In genomic region chr17:75855310-75856061, GRCh38 we compare ENCODE assay signal across 8 cellular contexts. TPM values are rescaled to one million over a fixed set of nuclear protein-coding genes. Genes with fewer than 3 reads are reported as not detected.
DNase-seq lines count a peak whose midpoint lies in the region; ATAC-seq, FAIRE-seq and TF ChIP-seq lines count a peak whose summit lies in the region.

Gene WBP2, minus strand, starts transcription at chr17:75855335. Its CDS starts 38 bp downstream, at chr17:75855297.

- peak within 1 kb of the TSS; percentile 25 for H3K14ac ChIP-seq in trophoblast cell (ENCODE audit: low read length)

- H4K12ac ChIP-seq in trophoblast cell (ENCODE audit: low read depth, low read length), result peak within 1 kb of the TSS; percentile 71

- FAIRE-seq in GM12891 (lab: Jason Lieb, UNC), result peak; percentile 95

- in situ Hi-C loops in transverse colon (cut with MboI; ENCODE audit: low pct_ligation_motif_present in 1 of 4, low pct_unique_long_range_greater_than_20kb in 1 of 4, low sequenced_read_pairs in 3 of 4), result no loop called here

- peak within 1 kb of the TSS; percentile 16 for H3K4ac ChIP-seq in trophoblast cell (ENCODE audit: low read depth, low read length)

- no CpG with 5 or more reads among the region's 58 CpGs for WGBS in trophoblast cell (ENCODE audit: extremely low coverage, insufficient coverage, insufficient read length)
- WGBS in transverse colon (ENCODE audit: low coverage in 1 of 2), 2 donors, result 0% methylated on average over 1 to 52 of the region's 58 CpGs

- H3K36me3 ChIP-seq in adipocyte (ENCODE audit: control insufficient read depth, insufficient read depth, low read length, severe bottlenecking), result peaks cover 11% of the 10 kb centered on the region
- H3K36me3 ChIP-seq in trophoblast cell (ENCODE audit: control insufficient read depth in 1 of 2, insufficient read depth in 2 of 2, low read length in 2 of 2), result peaks cover 12% of the 10 kb centered on the region in 2 experiments
- H3K36me3 ChIP-seq in transverse colon, result peaks cover 0 to 13% (median 5%) of the 10 kb centered on the region in 4 donors

- H3K79me2 ChIP-seq in trophoblast cell (ENCODE audit: control insufficient read depth, insufficient read depth, low read length, poor library complexity), result peaks cover 3% of the 10 kb centered on the region

- ATAC-seq in HG02840 (IDR thresholded peaks at IDR 0.05; ENCODE audit: low FRiP score, unreplicated experiment), result peak; percentile 91

- no peak within 1 kb of the TSS for H3K23ac ChIP-seq in trophoblast cell (ENCODE audit: low read length)

- peak within 1 kb of the TSS; percentile 24 for H2BK5ac ChIP-seq in trophoblast cell (ENCODE audit: low read depth, low read length, poor library complexity)

- no peak for TF ChIP-seq EP300 in transverse colon (IDR thresholded peaks at IDR 0.05; ENCODE audit: low read depth)

- peak within 1 kb of the TSS; percentile 80 for H4K8ac ChIP-seq in trophoblast cell (ENCODE audit: low read depth, low read length)

- H3K79me1 ChIP-seq in trophoblast cell (ENCODE audit: low read length), result peaks cover 3% of the 10 kb centered on the region

- peak within 1 kb of the TSS; percentile 35 for H3K27ac ChIP-seq in trophoblast cell (ENCODE audit: low read depth, low read length)
- peak within 1 kb of the TSS; percentile 94 to 100 (median 96) for H3K27ac ChIP-seq in transverse colon

- peak within 1 kb of the TSS; percentile 59 for H2BK120ac ChIP-seq in trophoblast cell (ENCODE audit: insufficient read depth, low read length, poor library complexity)

- peak within 1 kb of the TSS; percentile 93 for H3K9ac ChIP-seq in adipocyte (ENCODE audit: low read length)
- H3K9ac ChIP-seq in trophoblast cell (ENCODE audit: low read length), result peak within 1 kb of the TSS; percentile 68

- intact Hi-C loops in cardiac septum (cut with DNase I), result loop anchor here (1.0 to 2.0 kb wide), 3 partner anchors 22 to 71 kb away; partner anchors contain the start of genes TRIM65 and UNK
- intact Hi-C loops in transverse colon (cut with DNase I; ENCODE audit: low total_unique reads), result loop anchor here (10.0 kb wide), 1 partner anchor 71 kb away; the partner anchor contains the start of gene UNK

- H2AFZ ChIP-seq in trophoblast cell (ENCODE audit: insufficient read depth, low read length, poor library complexity), result peak within 1 kb of the TSS; percentile 91

- H3K4me3 ChIP-seq in adipocyte (ENCODE audit: low read length) (peak within 1 kb of the TSS; percentile 93), trophoblast cell (ENCODE audit: low read depth, low read length) (peak within 1 kb of the TSS; percentile 87), transverse colon (peak within 1 kb of the TSS; percentile 69 to 99 (median 87))

- peak within 1 kb of the TSS; percentile 81 for H3K4me2 ChIP-seq in trophoblast cell (ENCODE audit: low read length)

- DNase-seq in GM12891 (ENCODE audit: insufficient read length, low spot score), result peak; percentile 95
- peak; percentile 100 for DNase-seq in NCI-H1436 (lab: John Stamatoyannopoulos, UW)
- peak; percentile 97 for DNase-seq in T follicular helper cell (ENCODE audit: low read depth)
- DNase-seq in adipocyte (ENCODE audit: low read depth), result peak; percentile 100
- DNase-seq in cardiac septum (ENCODE audit: low spot score), result peak; percentile 98
- peak; percentile 99 to 100 for DNase-seq in trophoblast cell
- DNase-seq in transverse colon, result peak; percentile 98

- H2AK5ac ChIP-seq in trophoblast cell (ENCODE audit: low read length), result peak within 1 kb of the TSS; percentile 36

- TF ChIP-seq CTCF in transverse colon (IDR thresholded peaks at IDR 0.05), result peak in 4 of 5 experiments; percentile 23 to 50 (median 37)

- peak within 1 kb of the TSS; percentile 79 for H4K91ac ChIP-seq in trophoblast cell (ENCODE audit: low read depth, low read length)

- H2BK12ac ChIP-seq in trophoblast cell (ENCODE audit: low read length), result peak within 1 kb of the TSS; percentile 36

- no peaks in the 10 kb centered on the region for H3K9me3 ChIP-seq in adipocyte (ENCODE audit: control insufficient read depth, low read length)
- no peaks in the 10 kb centered on the region for H3K9me3 ChIP-seq in trophoblast cell (ENCODE audit: insufficient read depth, low read depth, low read length)
- no peaks in the 10 kb centered on the region for H3K9me3 ChIP-seq in transverse colon

- TF ChIP-seq POLR2A in GM12891 (IDR thresholded peaks at IDR 0.05; ENCODE audit: low read depth, low read length), result peak; percentile 92
- TF ChIP-seq POLR2A in transverse colon (IDR thresholded peaks at IDR 0.05), result peak; percentile 99

- H3K18ac ChIP-seq in trophoblast cell (ENCODE audit: low read length), result peak within 1 kb of the TSS; percentile 50

- H3K27me3 ChIP-seq in adipocyte (replicated peaks; ENCODE audit: control insufficient read depth, insufficient read depth, low read length) (no peaks in the 10 kb centered on the region), trophoblast cell (ENCODE audit: insufficient read depth, low read length) (no peaks in the 10 kb centered on the region), transverse colon (no peaks in the 10 kb centered on the region)

- H3K4me1 ChIP-seq in adipocyte (ENCODE audit: control insufficient read depth, insufficient read depth, low read length) (peaks cover 31% of the 10 kb centered on the region), trophoblast cell (ENCODE audit: control insufficient read depth in 1 of 2, insufficient read depth in 2 of 2, low read length in 2 of 2) (peaks cover 5 to 14% of the 10 kb centered on the region in 2 experiments), transverse colon (peaks cover 12 to 43% (median 22%) of the 10 kb centered on the region in 4 donors)

TF ChIP-seq in GM12891, 5 proteins besides CTCF, POLR2A, EP300 and RAD21:
- TF ChIP-seq PAX5 (IDR thresholded peaks at IDR 0.05; ENCODE audit: insufficient read depth, low read length, severe bottlenecking) (no peak), SPI1 (IDR thresholded peaks at IDR 0.05; ENCODE audit: low read depth, low read length) (peak; percentile 67), POU2F2 (IDR thresholded peaks at IDR 0.05; ENCODE audit: low read depth, low read length) (peak; percentile 84; the same call in 1 of the 2 replicates), POLR2AphosphoS5 (IDR thresholded peaks at IDR 0.05; ENCODE audit: low read depth, low read length) (peak; percentile 93), TAF1 (IDR thresholded peaks at IDR 0.05; ENCODE audit: low read depth, low read length) (peak; percentile 62; the same call in 1 of the 2 replicates)
TF ChIP-seq in GM12891: peak in this region for 4.

RNA-seq across cellular contexts. Expression of gene WBP2, which starts in this region (rescaled TPM):
- 60.5 TPM for polyA plus RNA-seq in GM12891 (2012; ENCODE audit: low read depth, missing spikeins)
- total RNA-seq in cardiac septum (129 TPM), transverse colon (10 to 100 TPM; 27.7 to 75.1 (median 56.8) TPM)
- polyA plus RNA-seq in trophoblast cell (2013), result 131 and 133 TPM in 2 replicates

Comparison
In these comparisons a context has a peak if more than half of its experiments do, and no peak if none do; other contexts are left out.
1. Peak in every context shown above with its lines: DNase-seq, ATAC-seq, H3K4me3 ChIP-seq and H3K27ac ChIP-seq.